In the genomic region with DNA sequence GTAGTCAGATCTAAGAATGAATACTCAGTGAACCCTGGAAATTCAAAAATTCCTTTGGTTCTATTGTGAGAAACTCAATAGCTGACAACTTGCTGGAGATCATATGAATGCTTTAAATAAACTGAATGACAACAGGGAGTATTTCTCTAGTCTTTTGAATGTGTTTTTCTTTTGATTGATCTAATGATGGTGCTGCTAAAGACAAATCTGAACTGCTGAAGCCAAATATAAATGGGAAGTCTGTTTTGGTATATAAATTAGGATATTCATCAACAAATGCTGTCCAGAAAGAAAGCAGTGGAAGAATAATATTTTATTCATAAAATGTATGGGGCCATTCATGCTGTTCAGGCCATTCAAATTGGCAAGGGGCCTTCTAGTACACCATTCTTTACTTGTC, we compare ENCODE assay signal across 3 cellular contexts.
"Had no signal": no experiment of that assay in that cellular context is flagged by ENCODE, and none has a peak within 500 bp of the region (broad histone marks: within the 10 kb centered on the region; RNA-seq: fewer than 3 reads in every experiment).

No MANE protein-coding gene starts in this region.

- H3K4me3 ChIP-seq: GM12878 had no signal

- DNase-seq: GDM1, GF-D8 had no signal

- ATAC-seq: GM12878 had no signal
